Comparison of ENCODE assay signal across 1 cellular context in genomic region chr7:149261829-149262617, GRCh38.
TF ChIP-seq lines count a peak whose summit lies in the region.

ZNF783 (plus strand) TSS chr7:149262196; CDS start chr7:149262334, 138 bp downstream.

TF ChIP-seq in K562, 482 proteins besides CTCF, POLR2A, EP300 and RAD21 (continued from another document and continues in another):
- peak; percentile 81 for TF ChIP-seq MGA (IDR thresholded peaks at IDR 0.05)
- peak; percentile 48; the same call in 1 of the 2 replicates for TF ChIP-seq ZNF740 (CRISPR knock-in tag; IDR thresholded peaks at IDR 0.05)
- TF ChIP-seq ZNF740 (tag; IDR thresholded peaks at IDR 0.05), result 0 out of 4 replicates have a peak, but pooled peaks of 1 of the 2 experiments have one; percentile 27
- TF ChIP-seq ZNF224 (CRISPR knock-in tag; IDR thresholded peaks at IDR 0.05), result no peak
- no peak for TF ChIP-seq ZFP36 (IDR thresholded peaks at IDR 0.05; ENCODE audit: low read depth, low read length, partially characterized antibody)
- TF ChIP-seq ZNF140 (CRISPR knock-in tag; IDR thresholded peaks at IDR 0.05), result no peak
- TF ChIP-seq NFRKB (IDR thresholded peaks at IDR 0.05; ENCODE audit: low read depth), result no peak
- no peak for TF ChIP-seq ZNF217 (CRISPR knock-in tag; IDR thresholded peaks at IDR 0.05)
- TF ChIP-seq CGGBP1 (CRISPR knock-in tag; IDR thresholded peaks at IDR 0.05), result no peak
- no peak for TF ChIP-seq MTF1 (CRISPR knock-in tag; IDR thresholded peaks at IDR 0.05; ENCODE audit: borderline replicate concordance)
- TF ChIP-seq BRD4 (IDR thresholded peaks at IDR 0.05), result no peak
- no peak for TF ChIP-seq DIDO1 (tag; IDR thresholded peaks at IDR 0.05; ENCODE audit: low read depth)
- TF ChIP-seq WHSC1 (IDR thresholded peaks at IDR 0.05; ENCODE audit: low read length), result no peak
- TF ChIP-seq ZNF586 (CRISPR knock-in tag; conservative IDR thresholded peaks at IDR 0.05), result no peak
- no peak for TF ChIP-seq FOXJ2 (tag; IDR thresholded peaks at IDR 0.05)
- no peak for TF ChIP-seq HLTF (IDR thresholded peaks at IDR 0.05)
- TF ChIP-seq NFE2 (IDR thresholded peaks at IDR 0.05; ENCODE audit: low read depth), result no peak
- no peak for TF ChIP-seq ZNF408 (CRISPR knock-in tag; IDR thresholded peaks at IDR 0.05; ENCODE audit: low read depth)
- TF ChIP-seq L3MBTL2 (IDR thresholded peaks at IDR 0.05), result peak; percentile 99
- no peak for TF ChIP-seq ESRRA (IDR thresholded peaks at IDR 0.05; ENCODE audit: borderline replicate concordance, low read depth)
- TF ChIP-seq ZNF232 (CRISPR knock-in tag; IDR thresholded peaks at IDR 0.05), result no peak
- no peak for TF ChIP-seq SRSF9 (IDR thresholded peaks at IDR 0.05; ENCODE audit: borderline replicate concordance, low read depth, low read length)
- TF ChIP-seq LEF1 (IDR thresholded peaks at IDR 0.05), result no peak
- TF ChIP-seq, protein P1, sequence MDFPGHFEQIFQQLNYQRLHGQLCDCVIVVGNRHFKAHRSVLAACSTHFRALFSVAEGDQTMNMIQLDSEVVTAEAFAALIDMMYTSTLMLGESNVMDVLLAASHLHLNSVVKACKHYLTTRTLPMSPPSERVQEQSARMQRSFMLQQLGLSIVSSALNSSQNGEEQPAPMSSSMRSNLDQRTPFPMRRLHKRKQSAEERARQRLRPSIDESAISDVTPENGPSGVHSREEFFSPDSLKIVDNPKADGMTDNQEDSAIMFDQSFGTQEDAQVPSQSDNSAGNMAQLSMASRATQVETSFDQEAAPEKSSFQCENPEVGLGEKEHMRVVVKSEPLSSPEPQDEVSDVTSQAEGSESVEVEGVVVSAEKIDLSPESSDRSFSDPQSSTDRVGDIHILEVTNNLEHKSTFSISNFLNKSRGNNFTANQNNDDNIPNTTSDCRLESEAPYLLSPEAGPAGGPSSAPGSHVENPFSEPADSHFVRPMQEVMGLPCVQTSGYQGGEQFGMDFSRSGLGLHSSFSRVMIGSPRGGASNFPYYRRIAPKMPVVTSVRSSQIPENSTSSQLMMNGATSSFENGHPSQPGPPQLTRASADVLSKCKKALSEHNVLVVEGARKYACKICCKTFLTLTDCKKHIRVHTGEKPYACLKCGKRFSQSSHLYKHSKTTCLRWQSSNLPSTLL (IDR thresholded peaks at IDR 0.05), result no peak
- TF ChIP-seq HDAC2 (IDR thresholded peaks at IDR 0.05), result no peak
- no peak for TF ChIP-seq ZNF253 (CRISPR knock-in tag; conservative IDR thresholded peaks at IDR 0.05)
- TF ChIP-seq NFYB (IDR thresholded peaks at IDR 0.05; ENCODE audit: extremely low read depth, insufficient read length), result no peak
- no peak for TF ChIP-seq SMAD2 (IDR thresholded peaks at IDR 0.05; ENCODE audit: low read depth, low read length)
- peak; percentile 34; the same call in 1 of the 2 replicates for TF ChIP-seq STAG1 (CRISPR knock-in tag; IDR thresholded peaks at IDR 0.05; ENCODE audit: borderline replicate concordance)
- no peak for TF ChIP-seq ZC3H4 (CRISPR knock-in tag; IDR thresholded peaks at IDR 0.05; ENCODE audit: borderline replicate concordance)
- TF ChIP-seq ELF1 (tag; IDR thresholded peaks at IDR 0.05), result peak; percentile 49; the same call in 1 of the 2 replicates
- no peak for TF ChIP-seq EZH2 (IDR thresholded peaks at IDR 0.05; ENCODE audit: borderline replicate concordance, low read depth, low read length)
- TF ChIP-seq ILF3 (IDR thresholded peaks at IDR 0.05; ENCODE audit: borderline replicate concordance), result no peak
- TF ChIP-seq CTBP1 (IDR thresholded peaks at IDR 0.05; ENCODE audit: borderline replicate concordance), result peak; percentile 73
- TF ChIP-seq ZNF699 (CRISPR knock-in tag; IDR thresholded peaks at IDR 0.05; ENCODE audit: insufficient replicate concordance), result no peak
- TF ChIP-seq, protein P2, sequence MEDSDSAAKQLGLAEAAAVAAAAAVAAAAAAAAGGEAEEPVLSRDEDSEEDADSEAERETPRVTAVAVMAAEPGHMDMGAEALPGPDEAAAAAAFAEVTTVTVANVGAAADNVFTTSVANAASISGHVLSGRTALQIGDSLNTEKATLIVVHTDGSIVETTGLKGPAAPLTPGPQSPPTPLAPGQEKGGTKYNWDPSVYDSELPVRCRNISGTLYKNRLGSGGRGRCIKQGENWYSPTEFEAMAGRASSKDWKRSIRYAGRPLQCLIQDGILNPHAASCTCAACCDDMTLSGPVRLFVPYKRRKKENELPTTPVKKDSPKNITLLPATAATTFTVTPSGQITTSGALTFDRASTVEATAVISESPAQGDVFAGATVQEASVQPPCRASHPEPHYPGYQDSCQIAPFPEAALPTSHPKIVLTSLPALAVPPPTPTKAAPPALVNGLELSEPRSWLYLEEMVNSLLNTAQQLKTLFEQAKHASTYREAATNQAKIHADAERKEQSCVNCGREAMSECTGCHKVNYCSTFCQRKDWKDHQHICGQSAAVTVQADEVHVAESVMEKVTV (CRISPR knock-in tag; IDR thresholded peaks at IDR 0.05), result no peak
- peak; percentile 90 for TF ChIP-seq MXI1 (IDR thresholded peaks at IDR 0.05; ENCODE audit: low read depth, low read length)
- TF ChIP-seq ETV6 (IDR thresholded peaks at IDR 0.05; ENCODE audit: borderline replicate concordance in 1 of 2, low read depth in 2 of 2, low read length in 1 of 2), result no peak
- TF ChIP-seq ETV6 (CRISPR knock-in tag; IDR thresholded peaks at IDR 0.05; ENCODE audit: borderline replicate concordance), result no peak; the same call in 1 of the 2 replicates
- TF ChIP-seq MBD1 (CRISPR knock-in tag; IDR thresholded peaks at IDR 0.05), result no peak
- peak; percentile 95 for TF ChIP-seq ARID4B (CRISPR knock-in tag; IDR thresholded peaks at IDR 0.05)
